Comparison of ENCODE assay signal across 1 cellular context in genomic region chr16:30896890-30897730, GRCh38.
A peak's percentile ranks its signal among the peaks of the same experiment; 100 is the strongest.
TF ChIP-seq lines count a peak whose summit lies in the region.

No MANE protein-coding gene starts in this region.

TF ChIP-seq in K562, 482 proteins besides CTCF, POLR2A, EP300 and RAD21 (continued from another document and continues in another):
- TF ChIP-seq ESRRB (CRISPR knock-in tag; IDR thresholded peaks at IDR 0.05; ENCODE audit: borderline replicate concordance) (no peak), BCOR (IDR thresholded peaks at IDR 0.05) (peak; percentile 91), ZNF445 (CRISPR knock-in tag; IDR thresholded peaks at IDR 0.05; ENCODE audit: low read depth) (no peak), ZNF24 (IDR thresholded peaks at IDR 0.05) (no peak), ZNF324 (CRISPR knock-in tag; IDR thresholded peaks at IDR 0.05) (no peak), ZNF518B (CRISPR knock-in tag; IDR thresholded peaks at IDR 0.05) (no peak), SMAD4 (CRISPR knock-in tag; conservative IDR thresholded peaks at IDR 0.05) (no peak), ZNF79 (CRISPR knock-in tag; IDR thresholded peaks at IDR 0.05; ENCODE audit: low read depth) (no peak), MYC (IDR thresholded peaks at IDR 0.05; ENCODE audit: low read depth, low read length) (peak; percentile 37; the same call in 1 of the 2 replicates), MYC (CRISPR knock-in tag; IDR thresholded peaks at IDR 0.05; ENCODE audit: borderline replicate concordance, low read depth) (no peak), ARID4B (CRISPR knock-in tag; IDR thresholded peaks at IDR 0.05) (no peak), CSDE1 (IDR thresholded peaks at IDR 0.05) (no peak), AFF1 (IDR thresholded peaks at IDR 0.05; ENCODE audit: low read depth in 1 of 2, partially characterized antibody in 2 of 2) (peak; percentile 40 to 97), ZNF830 (CRISPR knock-in tag; IDR thresholded peaks at IDR 0.05) (no peak), FOXA1 (IDR thresholded peaks at IDR 0.05; ENCODE audit: borderline replicate concordance) (no peak), NFE2 (IDR thresholded peaks at IDR 0.05; ENCODE audit: low read depth) (no peak; the same call in 1 of the 2 replicates), JUN (IDR thresholded peaks at IDR 0.05; ENCODE audit: borderline replicate concordance, low read depth, low read length) (no peak), JUN (CRISPR knock-in tag; IDR thresholded peaks at IDR 0.05; ENCODE audit: borderline replicate concordance) (no peak), PYGO2 (tag; IDR thresholded peaks at IDR 0.05) (no peak), STAT5B (CRISPR knock-in tag; IDR thresholded peaks at IDR 0.05) (no peak), CBFB (CRISPR knock-in tag; IDR thresholded peaks at IDR 0.05) (no peak), KLF6 (CRISPR knock-in tag; IDR thresholded peaks at IDR 0.05; ENCODE audit: borderline replicate concordance) (no peak), KDM1A (IDR thresholded peaks at IDR 0.05) (peak; percentile 37 to 70; a peak in 2 of 4 replicates), CBX5 (IDR thresholded peaks at IDR 0.05; ENCODE audit: borderline replicate concordance, low read depth) (no peak), ZNF699 (CRISPR knock-in tag; IDR thresholded peaks at IDR 0.05; ENCODE audit: insufficient replicate concordance) (no peak), BCL6 (CRISPR knock-in tag; IDR thresholded peaks at IDR 0.05) (no peak), MTA1 (IDR thresholded peaks at IDR 0.05; ENCODE audit: borderline replicate concordance) (no peak), GTF2E2 (tag; IDR thresholded peaks at IDR 0.05) (no peak; the same call in 1 of the 2 replicates), ZC3H11A (IDR thresholded peaks at IDR 0.05; ENCODE audit: low read depth, low read length) (no peak), HNRNPK (IDR thresholded peaks at IDR 0.05; ENCODE audit: low read depth, low read length, poor library complexity, severe bottlenecking) (no peak), SPI1 (IDR thresholded peaks at IDR 0.05; ENCODE audit: borderline replicate concordance, low read depth, low read length) (0 out of 2 replicates have a peak, but pooled peaks have one; percentile 20), ZNF282 (CRISPR knock-in tag; IDR thresholded peaks at IDR 0.05) (no peak)
- TF ChIP-seq, protein P1, sequence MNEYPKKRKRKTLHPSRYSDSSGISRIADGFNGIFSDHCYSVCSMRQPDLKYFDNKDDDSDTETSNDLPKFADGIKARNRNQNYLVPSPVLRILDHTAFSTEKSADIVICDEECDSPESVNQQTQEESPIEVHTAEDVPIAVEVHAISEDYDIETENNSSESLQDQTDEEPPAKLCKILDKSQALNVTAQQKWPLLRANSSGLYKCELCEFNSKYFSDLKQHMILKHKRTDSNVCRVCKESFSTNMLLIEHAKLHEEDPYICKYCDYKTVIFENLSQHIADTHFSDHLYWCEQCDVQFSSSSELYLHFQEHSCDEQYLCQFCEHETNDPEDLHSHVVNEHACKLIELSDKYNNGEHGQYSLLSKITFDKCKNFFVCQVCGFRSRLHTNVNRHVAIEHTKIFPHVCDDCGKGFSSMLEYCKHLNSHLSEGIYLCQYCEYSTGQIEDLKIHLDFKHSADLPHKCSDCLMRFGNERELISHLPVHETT (CRISPR knock-in tag; conservative IDR thresholded peaks at IDR 0.05 in 1 of 2, IDR thresholded peaks at IDR 0.05 in 1 of 2), result peak in 1 of 2 experiments; percentile 86; a peak in 2 of 4 replicates
- TF ChIP-seq, protein P2, sequence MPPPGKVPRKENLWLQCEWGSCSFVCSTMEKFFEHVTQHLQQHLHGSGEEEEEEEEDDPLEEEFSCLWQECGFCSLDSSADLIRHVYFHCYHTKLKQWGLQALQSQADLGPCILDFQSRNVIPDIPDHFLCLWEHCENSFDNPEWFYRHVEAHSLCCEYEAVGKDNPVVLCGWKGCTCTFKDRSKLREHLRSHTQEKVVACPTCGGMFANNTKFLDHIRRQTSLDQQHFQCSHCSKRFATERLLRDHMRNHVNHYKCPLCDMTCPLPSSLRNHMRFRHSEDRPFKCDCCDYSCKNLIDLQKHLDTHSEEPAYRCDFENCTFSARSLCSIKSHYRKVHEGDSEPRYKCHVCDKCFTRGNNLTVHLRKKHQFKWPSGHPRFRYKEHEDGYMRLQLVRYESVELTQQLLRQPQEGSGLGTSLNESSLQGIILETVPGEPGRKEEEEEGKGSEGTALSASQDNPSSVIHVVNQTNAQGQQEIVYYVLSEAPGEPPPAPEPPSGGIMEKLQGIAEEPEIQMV (tag; conservative IDR thresholded peaks at IDR 0.05; ENCODE audit: low read depth), result peak; percentile 76; the same call in 1 of the 2 replicates
- TF ChIP-seq, protein P3, sequence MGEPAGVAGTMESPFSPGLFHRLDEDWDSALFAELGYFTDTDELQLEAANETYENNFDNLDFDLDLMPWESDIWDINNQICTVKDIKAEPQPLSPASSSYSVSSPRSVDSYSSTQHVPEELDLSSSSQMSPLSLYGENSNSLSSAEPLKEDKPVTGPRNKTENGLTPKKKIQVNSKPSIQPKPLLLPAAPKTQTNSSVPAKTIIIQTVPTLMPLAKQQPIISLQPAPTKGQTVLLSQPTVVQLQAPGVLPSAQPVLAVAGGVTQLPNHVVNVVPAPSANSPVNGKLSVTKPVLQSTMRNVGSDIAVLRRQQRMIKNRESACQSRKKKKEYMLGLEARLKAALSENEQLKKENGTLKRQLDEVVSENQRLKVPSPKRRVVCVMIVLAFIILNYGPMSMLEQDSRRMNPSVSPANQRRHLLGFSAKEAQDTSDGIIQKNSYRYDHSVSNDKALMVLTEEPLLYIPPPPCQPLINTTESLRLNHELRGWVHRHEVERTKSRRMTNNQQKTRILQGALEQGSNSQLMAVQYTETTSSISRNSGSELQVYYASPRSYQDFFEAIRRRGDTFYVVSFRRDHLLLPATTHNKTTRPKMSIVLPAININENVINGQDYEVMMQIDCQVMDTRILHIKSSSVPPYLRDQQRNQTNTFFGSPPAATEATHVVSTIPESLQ (CRISPR knock-in tag; IDR thresholded peaks at IDR 0.05), result no peak
- TF ChIP-seq, protein P4, sequence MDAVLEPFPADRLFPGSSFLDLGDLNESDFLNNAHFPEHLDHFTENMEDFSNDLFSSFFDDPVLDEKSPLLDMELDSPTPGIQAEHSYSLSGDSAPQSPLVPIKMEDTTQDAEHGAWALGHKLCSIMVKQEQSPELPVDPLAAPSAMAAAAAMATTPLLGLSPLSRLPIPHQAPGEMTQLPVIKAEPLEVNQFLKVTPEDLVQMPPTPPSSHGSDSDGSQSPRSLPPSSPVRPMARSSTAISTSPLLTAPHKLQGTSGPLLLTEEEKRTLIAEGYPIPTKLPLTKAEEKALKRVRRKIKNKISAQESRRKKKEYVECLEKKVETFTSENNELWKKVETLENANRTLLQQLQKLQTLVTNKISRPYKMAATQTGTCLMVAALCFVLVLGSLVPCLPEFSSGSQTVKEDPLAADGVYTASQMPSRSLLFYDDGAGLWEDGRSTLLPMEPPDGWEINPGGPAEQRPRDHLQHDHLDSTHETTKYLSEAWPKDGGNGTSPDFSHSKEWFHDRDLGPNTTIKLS (IDR thresholded peaks at IDR 0.05; ENCODE audit: borderline replicate concordance, low read depth), result peak; percentile 41; the same call in 1 of the 2 replicates
- TF ChIP-seq, protein P5, sequence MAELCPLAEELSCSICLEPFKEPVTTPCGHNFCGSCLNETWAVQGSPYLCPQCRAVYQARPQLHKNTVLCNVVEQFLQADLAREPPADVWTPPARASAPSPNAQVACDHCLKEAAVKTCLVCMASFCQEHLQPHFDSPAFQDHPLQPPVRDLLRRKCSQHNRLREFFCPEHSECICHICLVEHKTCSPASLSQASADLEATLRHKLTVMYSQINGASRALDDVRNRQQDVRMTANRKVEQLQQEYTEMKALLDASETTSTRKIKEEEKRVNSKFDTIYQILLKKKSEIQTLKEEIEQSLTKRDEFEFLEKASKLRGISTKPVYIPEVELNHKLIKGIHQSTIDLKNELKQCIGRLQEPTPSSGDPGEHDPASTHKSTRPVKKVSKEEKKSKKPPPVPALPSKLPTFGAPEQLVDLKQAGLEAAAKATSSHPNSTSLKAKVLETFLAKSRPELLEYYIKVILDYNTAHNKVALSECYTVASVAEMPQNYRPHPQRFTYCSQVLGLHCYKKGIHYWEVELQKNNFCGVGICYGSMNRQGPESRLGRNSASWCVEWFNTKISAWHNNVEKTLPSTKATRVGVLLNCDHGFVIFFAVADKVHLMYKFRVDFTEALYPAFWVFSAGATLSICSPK (IDR thresholded peaks at IDR 0.05; ENCODE audit: borderline replicate concordance), result no peak
- TF ChIP-seq, protein P6, sequence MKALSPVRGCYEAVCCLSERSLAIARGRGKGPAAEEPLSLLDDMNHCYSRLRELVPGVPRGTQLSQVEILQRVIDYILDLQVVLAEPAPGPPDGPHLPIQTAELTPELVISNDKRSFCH (CRISPR knock-in tag; IDR thresholded peaks at IDR 0.05), result no peak
- TF ChIP-seq, protein P6 (tag; IDR thresholded peaks at IDR 0.05), result no peak
